ENCODE assay signal across 12 cellular contexts in genomic region chr5:138954257-138955012, GRCh38.
DNase-seq lines count a peak whose midpoint lies in the region; ATAC-seq and TF ChIP-seq lines count a peak whose summit lies in the region.
"Had no signal": no experiment of that assay in that cellular context is flagged by ENCODE, and none has a peak within 500 bp of the region (broad histone marks: within the 10 kb centered on the region; RNA-seq: fewer than 3 reads in every experiment).

No MANE protein-coding gene starts in this region.

- 62 to 88% (median 71%) methylated on average over 3 to 4 of the region's 4 CpGs for WGBS in adrenal gland, 4 donors
- WGBS in smooth muscle cell (ENCODE audit: low lambda C conversion rate), result 89% methylated on average over 4 of the region's 4 CpGs

- H3K4me3 ChIP-seq in adrenal gland (no peak overlapping the region), smooth muscle cell (no peak overlapping the region)
- H3K4me3 ChIP-seq: testis had no signal

- peaks cover 4% of the 10 kb centered on the region for H4K20me1 ChIP-seq in smooth muscle cell (ENCODE audit: low read depth)

- H3K79me2 ChIP-seq in smooth muscle cell (ENCODE audit: low read depth), result no peaks in the 10 kb centered on the region

- no peak for TF ChIP-seq POLR2A in adrenal gland (IDR thresholded peaks at IDR 0.05)

- peak overlapping the region in 4 of 5 donors; percentile 61 to 87 (median 84) for H3K27ac ChIP-seq in adrenal gland
- H3K27ac ChIP-seq in smooth muscle cell (ENCODE audit: low read depth), result peak overlapping the region; percentile 24
- H3K27ac ChIP-seq: epithelial cell of prostate, neutrophil had no signal

- no peak overlapping the region for H3K9ac ChIP-seq in smooth muscle cell (ENCODE audit: low read depth)

- DNase-seq in G401 (ENCODE audit: low spot score) (peak; percentile 57), adrenal gland (peak in 3 of 7 donors; percentile 47 to 58 (median 54)), islet precursor cell (peak; percentile 59), smooth muscle cell (lab: John Stamatoyannopoulos, UW; ENCODE audit: unreplicated experiment) (no peak), SKM-1 treated with dmso at 0.1 percent for 144 hours (lab: John Stamatoyannopoulos, UW; ENCODE audit: unreplicated experiment) (no peak), NCI-H748 treated with DMSO at 0.1 percent for 48 hours (lab: John Stamatoyannopoulos, UW) (no peak), SKM-1 (lab: John Stamatoyannopoulos, UW; ENCODE audit: unreplicated experiment) (no peak)
- DNase-seq: stimulated activated CD4-positive, alpha-beta T cell treated with anti-CD3 and anti-CD28 coated beads, Interleukin-4, amount 100 ng/mL, for 4 hours; testis had no signal

- TF ChIP-seq CTCF in adrenal gland (IDR thresholded peaks at IDR 0.05) (no peak), smooth muscle cell (IDR thresholded peaks at IDR 0.05; ENCODE audit: borderline replicate concordance, insufficient read depth, poor library complexity, severe bottlenecking) (no peak)

- no peaks in the 10 kb centered on the region for H3F3A ChIP-seq in smooth muscle cell (ENCODE audit: low read depth)

- no peaks in the 10 kb centered on the region for H3K36me3 ChIP-seq in adrenal gland (replicated peaks in 1 of 2)
- H3K36me3 ChIP-seq in smooth muscle cell (ENCODE audit: low read depth), result no peaks in the 10 kb centered on the region

- H3K4me1 ChIP-seq in adrenal gland (replicated peaks in 1 of 2) (peaks cover 48 to 62% of the 10 kb centered on the region in 2 donors), smooth muscle cell (ENCODE audit: low read depth) (peaks cover 33% of the 10 kb centered on the region)

- H2AFZ ChIP-seq in smooth muscle cell (ENCODE audit: low read depth), result no peak overlapping the region

- H3K27me3 ChIP-seq in adrenal gland (no peaks in the 10 kb centered on the region), smooth muscle cell (ENCODE audit: low read depth) (no peaks in the 10 kb centered on the region)
- H3K27me3 ChIP-seq: neutrophil, testis had no signal

- intact Hi-C loops in adrenal gland (cut with DNase I), result no loop called here

- H3K4me2 ChIP-seq in smooth muscle cell, result peak overlapping the region; percentile 11

- in situ Hi-C loops in G401 (cut with HindIII; ENCODE audit: low sequenced_read_pairs), result no loop called here

- H3K9me3 ChIP-seq in adrenal gland (replicated peaks in 1 of 3) (no peaks in the 10 kb centered on the region), smooth muscle cell (replicated peaks; ENCODE audit: low read depth) (no peaks in the 10 kb centered on the region)
- H3K9me3 ChIP-seq: neutrophil, testis had no signal

- ATAC-seq in GM21381 (IDR thresholded peaks at IDR 0.05; ENCODE audit: unreplicated experiment), result no peak

Comparison
In these comparisons a context has a peak if more than half of its experiments do, and no peak if none do; other contexts are left out.
1. DNase-seq: peak in G401 (single experiment) and islet precursor cell (single experiment); none in smooth muscle cell (single experiment), SKM-1 treated with dmso at 0.1 percent for 144 hours (single experiment), NCI-H748 treated with DMSO at 0.1 percent for 48 hours (single experiment) and SKM-1 (single experiment).